ENCODE assay signal across 20 cellular contexts in the genomic region with DNA sequence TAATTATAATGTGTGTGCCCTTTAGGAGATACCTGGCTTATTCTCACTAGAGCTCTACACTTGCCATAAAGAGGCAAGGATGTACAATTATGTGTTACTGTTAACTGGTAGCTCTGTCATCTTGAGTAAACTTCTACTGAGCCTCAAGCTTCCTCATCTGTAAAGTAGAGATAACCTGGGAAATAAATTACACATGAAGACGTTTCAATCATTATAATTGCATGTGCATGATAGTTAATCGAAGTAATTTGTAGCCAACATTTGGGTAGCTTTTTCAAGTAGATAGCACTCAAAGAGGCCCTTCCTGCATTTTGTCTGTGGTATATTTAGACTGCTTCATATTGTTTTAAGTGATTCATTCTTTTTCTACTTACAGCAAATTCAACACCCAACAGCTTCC. TPM values are rescaled to one million over a fixed set of nuclear protein-coding genes. Genes with fewer than 3 reads are reported as not detected.
DNase-seq lines count a peak whose midpoint lies in the region; ATAC-seq, FAIRE-seq and TF ChIP-seq lines count a peak whose summit lies in the region.
"Had no signal": no experiment of that assay in that cellular context is flagged by ENCODE, and none has a peak within 500 bp of the region (broad histone marks: within the 10 kb centered on the region; RNA-seq: fewer than 3 reads in every experiment).

No MANE protein-coding gene starts in this region.

- H3K27ac Mint-ChIP-seq in endodermal cell: peak overlapping the region; percentile 85

- H3K36me3 ChIP-seq in HepG2 (replicated peaks in 1 of 2; ENCODE audit: control insufficient read depth in 1 of 2, insufficient read depth in 2 of 2, low read length in 2 of 2): peaks cover 5 to 46% of the 10 kb centered on the region in 2 experiments; a peak in 4 of 5 replicates
- H3K36me3 ChIP-seq in right lobe of liver: peaks cover 7 to 56% (median 25%) of the 10 kb centered on the region in 4 donors
- H3K36me3 ChIP-seq in PC-3 (ENCODE audit: low read depth, low read length): peaks cover 58% of the 10 kb centered on the region
- H3K36me3 ChIP-seq in endodermal cell (ENCODE audit: control insufficient read depth, insufficient read depth, low read length): peaks cover 61% of the 10 kb centered on the region
- peaks cover 44% of the 10 kb centered on the region for H3K36me3 ChIP-seq in effector memory CD4-positive, alpha-beta T cell (ENCODE audit: control insufficient read depth, insufficient read depth, low read length)

- CTCF ChIA-PET in HepG2 (lab: Yijun Ruan, JAX; ENCODE audit: low intra/inter-chr PET ratio, low total read pairs): no interaction called here
- CTCF ChIA-PET in PC-3 (lab: Charles Lee): no interaction called here

- H3K27me3 Mint-ChIP-seq in endodermal cell (ENCODE audit: insufficient read depth): no peaks in the 10 kb centered on the region
- H3K27me3 Mint-ChIP-seq: effector memory CD8-positive, alpha-beta T cell had no signal

- H3K4me1 Mint-ChIP-seq in endodermal cell: peaks cover 16% of the 10 kb centered on the region

- intact Hi-C loops in HepG2 (cut with micrococcal nuclease; ENCODE audit: unreplicated experiment) (no loop called here), right lobe of liver (cut with DNase I) (no loop called here), PC-3 (cut with micrococcal nuclease) (loop anchor here (5.0 kb wide), 1 partner anchor 87 kb away; no protein-coding TSS in a partner anchor)

- FAIRE-seq in HepG2 (lab: Jason Lieb, UNC) (no peak), D721Med (lab: Jason Lieb, UNC) (no peak)
- FAIRE-seq: G401.6, H54 had no signal

- in situ Hi-C loops in HepG2 (cut with HindIII; ENCODE audit: extremely low pct_ligation_motif_present, low pct_unique_long_range_greater_than_20kb): no loop called here

- H3K4me1 ChIP-seq in HepG2 (ENCODE audit: insufficient read depth, low read length) (peaks cover 73% of the 10 kb centered on the region), right lobe of liver (peaks cover 0 to 19% (median 3%) of the 10 kb centered on the region in 4 donors), PC-3 (ENCODE audit: insufficient read depth, low read length) (peaks cover 42% of the 10 kb centered on the region), endodermal cell (ENCODE audit: control insufficient read depth, insufficient read depth, low read length) (peaks cover 9% of the 10 kb centered on the region)
- H3K4me1 ChIP-seq in effector memory CD4-positive, alpha-beta T cell (ENCODE audit: control insufficient read depth, insufficient read depth, low read length, poor library complexity, severe bottlenecking): peaks cover 10% of the 10 kb centered on the region

- H3K9ac ChIP-seq in HepG2 (ENCODE audit: insufficient read depth, low read depth, low read length) (peak overlapping the region; percentile 20; the same call in 1 of the 2 replicates), PC-3 (ENCODE audit: low read length) (no peak overlapping the region), endodermal cell (ENCODE audit: extremely low read depth, low read length, poor library complexity, severe bottlenecking) (no peak overlapping the region)

- H3K4me3 ChIP-seq in HepG2 (replicated peaks in 1 of 3; ENCODE audit: insufficient read depth in 1 of 3, low read depth in 2 of 3, low read length in 3 of 3) (peak overlapping the region in 1 of 3 experiments; percentile 98; a peak in 1 of 6 replicates), right lobe of liver (no peak overlapping the region), PC-3 (ENCODE audit: low read length) (peak overlapping the region; percentile 99), endodermal cell (ENCODE audit: low read length) (peak overlapping the region; percentile 88)
- no peak overlapping the region for H3K4me3 ChIP-seq in effector memory CD4-positive, alpha-beta T cell (ENCODE audit: insufficient read depth, low read depth, low read length, poor library complexity, severe bottlenecking)

- H3K4me2 ChIP-seq in HepG2 (ENCODE audit: low read depth, low read length): peak overlapping the region; percentile 78
- H3K4me2 ChIP-seq in PC-3 (ENCODE audit: low read length): peak overlapping the region; percentile 90

- H3K9me3 ChIP-seq in HepG2 (ENCODE audit: low read length) (no peaks in the 10 kb centered on the region), right lobe of liver (no peaks in the 10 kb centered on the region), PC-3 (ENCODE audit: low read length) (no peaks in the 10 kb centered on the region), endodermal cell (ENCODE audit: control insufficient read depth, low read length) (no peaks in the 10 kb centered on the region)
- H3K9me3 ChIP-seq in effector memory CD4-positive, alpha-beta T cell (ENCODE audit: control insufficient read depth, low read length): no peaks in the 10 kb centered on the region

- TF ChIP-seq RAD21 in HepG2 (CRISPR knock-in tag; IDR thresholded peaks at IDR 0.05): no peak

- WGBS in HepG2 (ENCODE audit: low lambda C conversion rate): 86% methylated on average over 2 of the region's 2 CpGs
- 91% methylated on average over 2 of the region's 2 CpGs for WGBS in right lobe of liver (ENCODE audit: insufficient coverage, low coverage, low lambda C conversion rate, missing lambda C conversion rate)
- 97 to 100% methylated on average over 2 of the region's 2 CpGs for WGBS in endodermal cell (ENCODE audit: insufficient coverage in 1 of 2, insufficient read length in 1 of 2), 2 experiments

- H2AFZ ChIP-seq in HepG2 (ENCODE audit: low read length): no peak overlapping the region
- no peak overlapping the region for H2AFZ ChIP-seq in PC-3 (ENCODE audit: low read length)

- peaks cover 61% of the 10 kb centered on the region for H3K36me3 Mint-ChIP-seq in endodermal cell (ENCODE audit: low read depth)

- TF ChIP-seq CTCF in HepG2 (CRISPR knock-in tag; IDR thresholded peaks at IDR 0.05) (no peak), right lobe of liver (IDR thresholded peaks at IDR 0.05) (no peak), PC-3 (conservative IDR thresholded peaks at IDR 0.05; ENCODE audit: low read depth, low read length) (no peak), endodermal cell (conservative IDR thresholded peaks at IDR 0.05) (no peak), D721Med (IDR thresholded peaks at IDR 0.05; ENCODE audit: insufficient read depth, missing control alignments) (no peak)

- TF ChIP-seq POLR2A in HepG2 (IDR thresholded peaks at IDR 0.05; ENCODE audit: insufficient read depth in 1 of 2, low read depth in 2 of 2, low read length in 2 of 2) (no peak), right lobe of liver (IDR thresholded peaks at IDR 0.05) (no peak)

- no peak for ATAC-seq in HepG2
- ATAC-seq in right lobe of liver: no peak
- ATAC-seq in PC-3: no peak
- ATAC-seq: effector memory CD8-positive, alpha-beta T cell; right cardiac atrium had no signal

- TF ChIP-seq EP300 in HepG2 (IDR thresholded peaks at IDR 0.05; ENCODE audit: low read depth in 2 of 2, low read length in 2 of 2): no peak
- TF ChIP-seq EP300 in HepG2 (CRISPR knock-in tag; IDR thresholded peaks at IDR 0.05; ENCODE audit: borderline replicate concordance): no peak

- H4K20me1 ChIP-seq in HepG2 (ENCODE audit: insufficient read depth, low read length) (no peaks in the 10 kb centered on the region; the same call in none of the 2 replicates), PC-3 (ENCODE audit: low read length) (peaks cover 31% of the 10 kb centered on the region)

- BruUV-seq in HepG2 (replicated peaks; lab: Mats Ljungman, UMichigan) (no TSS peak), PC-3 (replicated peaks; lab: Mats Ljungman, UMichigan) (no TSS peak)

- POLR2A ChIA-PET in HepG2 (lab: Yijun Ruan, JAX): interaction anchor here (1.6 to 2.7 kb wide), 3 partner anchors 9 to 24 kb away, joined by 6 to 21 read pairs (median 8); a partner anchor contains a TSS
- POLR2A ChIA-PET in PC-3 (lab: Charles Lee; ENCODE audit: unreplicated experiment): no interaction called here

- H3K79me2 ChIP-seq in HepG2 (ENCODE audit: insufficient read depth, low read length) (peaks cover 64% of the 10 kb centered on the region), PC-3 (ENCODE audit: low read length) (peaks cover 80% of the 10 kb centered on the region)

- no peaks in the 10 kb centered on the region for H3K9me3 Mint-ChIP-seq in endodermal cell
- H3K9me3 Mint-ChIP-seq: effector memory CD8-positive, alpha-beta T cell had no signal

- H3K27ac ChIP-seq in HepG2 (ENCODE audit: extremely low read length, insufficient read depth, low read length) (no peak overlapping the region), right lobe of liver (no peak overlapping the region), PC-3 (ENCODE audit: low read length) (no peak overlapping the region), endodermal cell (ENCODE audit: low read depth, low read length) (no peak overlapping the region)
- no peak overlapping the region for H3K27ac ChIP-seq in effector memory CD4-positive, alpha-beta T cell (ENCODE audit: insufficient read depth, low read length, poor library complexity, severe bottlenecking)

- DNase-seq in HepG2 (ENCODE audit: low spot score): no peak
- DNase-seq in right lobe of liver: no peak
- DNase-seq in PC-3: no peak
- DNase-seq in endodermal cell: no peak
- DNase-seq in NCI-H1436 treated with DMSO at 0.1 percent for 48 hours (lab: John Stamatoyannopoulos, UW): no peak
- no peak for DNase-seq in D721Med (ENCODE audit: insufficient read length, low spot score)
- no peak for DNase-seq in kidney glomerular epithelial cell (lab: John Stamatoyannopoulos, UW)
- DNase-seq in effector memory CD4-positive, alpha-beta T cell: no peak
- DNase-seq: effector memory CD8-positive, alpha-beta T cell; foreskin melanocyte; islet precursor cell; NCI-H1048; NCI-H2227 treated with DMSO at 0.1 percent for 48 hours; right cardiac atrium; RPMI8226; stimulated activated CD4-positive, alpha-beta T cell treated with anti-CD3 and anti-CD28 coated beads, Interleukin-4, amount 100 ng/mL, for 24 hours; stimulated activated naive CD4-positive, alpha-beta T cell treated with Interleukin-2 at 50 U/mL for 16 hours; T1000 had no signal

- H3K4me3 Mint-ChIP-seq in endodermal cell: peak overlapping the region; percentile 81
- H3K4me3 Mint-ChIP-seq: effector memory CD8-positive, alpha-beta T cell had no signal

- no peaks in the 10 kb centered on the region for H3K9me2 ChIP-seq in PC-3 (replicated peaks; ENCODE audit: low read length)

- H3F3A ChIP-seq in PC-3 (ENCODE audit: low read length, unreplicated experiment): no peaks in the 10 kb centered on the region

- H3K27me3 ChIP-seq in HepG2 (ENCODE audit: control insufficient read depth in 1 of 2, insufficient read depth in 2 of 2, low read length in 2 of 2) (no peaks in the 10 kb centered on the region; a peak in 1 of 5 replicates), right lobe of liver (no peaks in the 10 kb centered on the region), PC-3 (ENCODE audit: low read length) (no peaks in the 10 kb centered on the region), endodermal cell (ENCODE audit: control insufficient read depth, insufficient read depth, low read length, poor library complexity, severe bottlenecking) (no peaks in the 10 kb centered on the region)
- no peaks in the 10 kb centered on the region for H3K27me3 ChIP-seq in effector memory CD4-positive, alpha-beta T cell (replicated peaks; ENCODE audit: control insufficient read depth, insufficient read depth, low read length, poor library complexity, severe bottlenecking)

RNA-seq across cellular contexts. Expression of a gene that starts 2.4 kb away (rescaled TPM):
- total RNA-seq in HepG2 (2016; rRNA removed; fragmentation: Illumina TruSeq; extraction: Trizol) (292 and 425 TPM in 2 replicates), right lobe of liver (10 to 100 TPM; 24.5 to 88.7 (median 45.6) TPM), PC-3 (2014; rRNA removed) (316 and 338 TPM in 2 replicates), endodermal cell (100 to 1,000 TPM; 225 to 230 TPM)
- total RNA-seq in HepG2 (2016; cell fraction: cytosol; rRNA removed; fragmentation: Illumina TruSeq; extraction: Trizol; ENCODE audit: low read depth): 46.3 and 52.8 TPM in 2 replicates
- total RNA-seq in HepG2 (2016; cell fraction: insoluble cytoplasmic fraction; rRNA removed; fragmentation: Illumina TruSeq; extraction: Trizol): 297 and 437 TPM in 2 replicates
- 96.3 and 109 TPM in 2 replicates for total RNA-seq in HepG2 (2016; cell fraction: membrane; rRNA removed; fragmentation: Illumina TruSeq; extraction: Trizol)
- 167 and 182 TPM in 2 replicates for total RNA-seq in HepG2 (2016; cell fraction: nucleus; rRNA removed; fragmentation: Illumina TruSeq; extraction: Trizol)
- polyA plus RNA-seq in HepG2 (2011; rRNA removed): 135 and 219 TPM in 2 replicates
- polyA plus RNA-seq in HepG2 (2011; cell fraction: cytosol; rRNA removed): 87.9 and 139 TPM in 2 replicates
- polyA plus RNA-seq in HepG2 (2011; cell fraction: nucleus; rRNA removed): 80.9 and 81.9 TPM in 2 replicates
- polyA plus RNA-seq in HepG2 (2012): 147 and 167 TPM in 2 replicates
- polyA plus RNA-seq in HepG2 (2016; cell fraction: cytosol; fragmentation: Illumina TruSeq; extraction: Trizol; ENCODE audit: low read depth): 29.1 and 31.6 TPM in 2 replicates
- polyA plus RNA-seq in HepG2 (2016; cell fraction: insoluble cytoplasmic fraction; fragmentation: Illumina TruSeq; extraction: Trizol; ENCODE audit: low read depth): 455 and 526 TPM in 2 replicates
- 69.4 and 72.1 TPM in 2 replicates for polyA plus RNA-seq in HepG2 (2016; cell fraction: membrane; fragmentation: Illumina TruSeq; extraction: Trizol; ENCODE audit: low read depth)
- polyA plus RNA-seq in HepG2 (2016; cell fraction: nucleus; fragmentation: Illumina TruSeq; extraction: Trizol; ENCODE audit: insufficient read depth, low read depth): 371 TPM in 2 replicates
- 62.3 and 243 TPM in 2 replicates for polyA minus RNA-seq in HepG2 (2011; rRNA and poly(A)+ RNA removed; ENCODE audit: low replicate concordance)
- 72.5 and 82.6 TPM in 2 replicates for polyA minus RNA-seq in HepG2 (2011; cell fraction: cytosol; rRNA and poly(A)+ RNA removed)
- polyA minus RNA-seq in HepG2 (2011; cell fraction: nucleus; rRNA and poly(A)+ RNA removed): 101 and 127 TPM in 2 replicates
- 251 TPM for polyA plus RNA-seq in endodermal cell (2013, experiment 1 of 2)
- 217 TPM for polyA plus RNA-seq in endodermal cell (2013, experiment 2 of 2)

RNA-seq across cellular contexts. Expression of a gene that starts 2.7 kb away (rescaled TPM):
- total RNA-seq in HepG2 (2016; rRNA removed; fragmentation: Illumina TruSeq; extraction: Trizol): 124 and 175 TPM in 2 replicates
- 25.3 and 32.9 TPM in 2 replicates for total RNA-seq in HepG2 (2016; cell fraction: cytosol; rRNA removed; fragmentation: Illumina TruSeq; extraction: Trizol; ENCODE audit: low read depth)
- 124 and 200 TPM in 2 replicates for total RNA-seq in HepG2 (2016; cell fraction: insoluble cytoplasmic fraction; rRNA removed; fragmentation: Illumina TruSeq; extraction: Trizol)
- 65.6 and 67.9 TPM in 2 replicates for total RNA-seq in HepG2 (2016; cell fraction: membrane; rRNA removed; fragmentation: Illumina TruSeq; extraction: Trizol)
- total RNA-seq in HepG2 (2016; cell fraction: nucleus; rRNA removed; fragmentation: Illumina TruSeq; extraction: Trizol): 54.9 and 62.4 TPM in 2 replicates
- 85.5 and 85.8 TPM in 2 replicates for polyA plus RNA-seq in HepG2 (2011; rRNA removed)
- polyA plus RNA-seq in HepG2 (2011; cell fraction: cytosol; rRNA removed): 97.1 and 104 TPM in 2 replicates
- 23.5 and 32.4 TPM in 2 replicates for polyA plus RNA-seq in HepG2 (2011; cell fraction: nucleus; rRNA removed)
- polyA plus RNA-seq in HepG2 (2012): 63.4 and 77.8 TPM in 2 replicates
- polyA plus RNA-seq in HepG2 (2016; cell fraction: cytosol; fragmentation: Illumina TruSeq; extraction: Trizol; ENCODE audit: low read depth): 24.3 and 28.7 TPM in 2 replicates
- 138 and 145 TPM in 2 replicates for polyA plus RNA-seq in HepG2 (2016; cell fraction: insoluble cytoplasmic fraction; fragmentation: Illumina TruSeq; extraction: Trizol; ENCODE audit: low read depth)
- 40.5 and 43.9 TPM in 2 replicates for polyA plus RNA-seq in HepG2 (2016; cell fraction: membrane; fragmentation: Illumina TruSeq; extraction: Trizol; ENCODE audit: low read depth)
- 58.7 and 60.7 TPM in 2 replicates for polyA plus RNA-seq in HepG2 (2016; cell fraction: nucleus; fragmentation: Illumina TruSeq; extraction: Trizol; ENCODE audit: insufficient read depth, low read depth)
- polyA minus RNA-seq in HepG2 (2011; rRNA and poly(A)+ RNA removed; ENCODE audit: low replicate concordance): 48.6 and 65.8 TPM in 2 replicates
- 59.8 and 64.2 TPM in 2 replicates for polyA minus RNA-seq in HepG2 (2011; cell fraction: cytosol; rRNA and poly(A)+ RNA removed)
- polyA minus RNA-seq in HepG2 (2011; cell fraction: nucleus; rRNA and poly(A)+ RNA removed): 40.7 and 55.8 TPM in 2 replicates
- total RNA-seq in right lobe of liver: 10 to 100 TPM in 3 of 6 experiments, 1 to 10 TPM in 3; 5.3 to 32.2 (median 9.7) TPM
- total RNA-seq in PC-3 (2014; rRNA removed): 54.0 and 66.3 TPM in 2 replicates
- total RNA-seq in endodermal cell: 10 to 100 TPM; 29.9 to 34.6 TPM
- polyA plus RNA-seq in endodermal cell (2013, experiment 1 of 2): 40.4 TPM
- polyA plus RNA-seq in endodermal cell (2013, experiment 2 of 2): 30.2 TPM

RNA-seq across cellular contexts. Expression of a gene that starts 10.1 kb away (rescaled TPM):
- 22.4 and 54.4 TPM in 2 replicates for total RNA-seq in HepG2 (2016; rRNA removed; fragmentation: Illumina TruSeq; extraction: Trizol)
- 12.4 and 13.6 TPM in 2 replicates for total RNA-seq in HepG2 (2016; cell fraction: cytosol; rRNA removed; fragmentation: Illumina TruSeq; extraction: Trizol; ENCODE audit: low read depth)
- total RNA-seq in HepG2 (2016; cell fraction: insoluble cytoplasmic fraction; rRNA removed; fragmentation: Illumina TruSeq; extraction: Trizol): 20.6 and 54.0 TPM in 2 replicates
- 25.2 and 28.6 TPM in 2 replicates for total RNA-seq in HepG2 (2016; cell fraction: membrane; rRNA removed; fragmentation: Illumina TruSeq; extraction: Trizol)
- total RNA-seq in HepG2 (2016; cell fraction: nucleus; rRNA removed; fragmentation: Illumina TruSeq; extraction: Trizol): 45.2 and 49.4 TPM in 2 replicates
- polyA plus RNA-seq in HepG2 (2011; rRNA removed): 48.0 and 48.9 TPM in 2 replicates
- 37.0 and 44.8 TPM in 2 replicates for polyA plus RNA-seq in HepG2 (2011; cell fraction: cytosol; rRNA removed)
- 132 and 139 TPM in 2 replicates for polyA plus RNA-seq in HepG2 (2011; cell fraction: nucleus; rRNA removed)
- 47.6 and 52.3 TPM in 2 replicates for polyA plus RNA-seq in HepG2 (2012)
- 10.5 and 10.7 TPM in 2 replicates for polyA plus RNA-seq in HepG2 (2016; cell fraction: cytosol; fragmentation: Illumina TruSeq; extraction: Trizol; ENCODE audit: low read depth)
- polyA plus RNA-seq in HepG2 (2016; cell fraction: insoluble cytoplasmic fraction; fragmentation: Illumina TruSeq; extraction: Trizol; ENCODE audit: low read depth): 15.4 and 19.0 TPM in 2 replicates
- 16.9 and 18.1 TPM in 2 replicates for polyA plus RNA-seq in HepG2 (2016; cell fraction: membrane; fragmentation: Illumina TruSeq; extraction: Trizol; ENCODE audit: low read depth)
- 77.0 and 78.6 TPM in 2 replicates for polyA plus RNA-seq in HepG2 (2016; cell fraction: nucleus; fragmentation: Illumina TruSeq; extraction: Trizol; ENCODE audit: insufficient read depth, low read depth)
- 55.3 and 78.5 TPM in 2 replicates for polyA minus RNA-seq in HepG2 (2011; rRNA and poly(A)+ RNA removed; ENCODE audit: low replicate concordance)
- 28.3 and 29.1 TPM in 2 replicates for polyA minus RNA-seq in HepG2 (2011; cell fraction: cytosol; rRNA and poly(A)+ RNA removed)
- polyA minus RNA-seq in HepG2 (2011; cell fraction: nucleus; rRNA and poly(A)+ RNA removed): 40.4 and 52.2 TPM in 2 replicates
- total RNA-seq in right lobe of liver: 10 to 100 TPM; 76.9 to 92.4 (median 86.5) TPM
- total RNA-seq in PC-3 (2014; rRNA removed): 57.4 and 65.6 TPM in 2 replicates
- 100 to 1,000 TPM; 122 to 133 TPM for total RNA-seq in endodermal cell
- 83.7 TPM for polyA plus RNA-seq in endodermal cell (2013, experiment 1 of 2)
- polyA plus RNA-seq in endodermal cell (2013, experiment 2 of 2): 73.2 TPM

RNA-seq across cellular contexts. Expression of a gene that starts 38.8 kb away (rescaled TPM):
- total RNA-seq in HepG2 (2016; rRNA removed; fragmentation: Illumina TruSeq; extraction: Trizol) (0.44 TPM in 1 of 2 replicates, not detected in the other), right lobe of liver (1 to 10 TPM in 1 of 6 experiments, under 1 TPM in 4, not detected in 1; 0.12 to 1.6 (median 0.20) TPM), PC-3 (2014; rRNA removed) (0.75 and 1.3 TPM in 2 replicates), endodermal cell (under 1 TPM; 0.46 TPM)
- 0.18 TPM in 1 of 2 replicates, not detected in the other for total RNA-seq in HepG2 (2016; cell fraction: cytosol; rRNA removed; fragmentation: Illumina TruSeq; extraction: Trizol; ENCODE audit: low read depth)
- 0.37 and 0.84 TPM in 2 replicates for total RNA-seq in HepG2 (2016; cell fraction: insoluble cytoplasmic fraction; rRNA removed; fragmentation: Illumina TruSeq; extraction: Trizol)
- 0.09 TPM in 1 of 2 replicates, not detected in the other for total RNA-seq in HepG2 (2016; cell fraction: membrane; rRNA removed; fragmentation: Illumina TruSeq; extraction: Trizol)
- total RNA-seq in HepG2 (2016; cell fraction: nucleus; rRNA removed; fragmentation: Illumina TruSeq; extraction: Trizol): 0.50 and 1.5 TPM in 2 replicates
- polyA plus RNA-seq in HepG2 (2011; rRNA removed): 0.71 and 1.1 TPM in 2 replicates
- 0.09 and 0.36 TPM in 2 replicates for polyA plus RNA-seq in HepG2 (2011; cell fraction: cytosol; rRNA removed)
- 2.6 and 2.9 TPM in 2 replicates for polyA plus RNA-seq in HepG2 (2011; cell fraction: nucleus; rRNA removed)
- 0.98 and 1.5 TPM in 2 replicates for polyA plus RNA-seq in HepG2 (2012)
- 0.05 and 0.24 TPM in 2 replicates for polyA plus RNA-seq in HepG2 (2016; cell fraction: cytosol; fragmentation: Illumina TruSeq; extraction: Trizol; ENCODE audit: low read depth)
- polyA plus RNA-seq in HepG2 (2016; cell fraction: insoluble cytoplasmic fraction; fragmentation: Illumina TruSeq; extraction: Trizol; ENCODE audit: low read depth): not detected in 2 replicates
- polyA plus RNA-seq in HepG2 (2016; cell fraction: membrane; fragmentation: Illumina TruSeq; extraction: Trizol; ENCODE audit: low read depth): 0.12 TPM in 1 of 2 replicates, not detected in the other
- 1.6 and 1.9 TPM in 2 replicates for polyA plus RNA-seq in HepG2 (2016; cell fraction: nucleus; fragmentation: Illumina TruSeq; extraction: Trizol; ENCODE audit: insufficient read depth, low read depth)
- polyA minus RNA-seq in HepG2 (2011; rRNA and poly(A)+ RNA removed; ENCODE audit: low replicate concordance): 0.09 and 0.10 TPM in 2 replicates
- not detected in 2 replicates for polyA minus RNA-seq in HepG2 (2011; cell fraction: cytosol; rRNA and poly(A)+ RNA removed)
- 0.52 and 1.5 TPM in 2 replicates for polyA minus RNA-seq in HepG2 (2011; cell fraction: nucleus; rRNA and poly(A)+ RNA removed)
- polyA plus RNA-seq in endodermal cell (2013, experiment 1 of 2): 0.36 TPM
- polyA plus RNA-seq in endodermal cell (2013, experiment 2 of 2): 1.5 TPM

RNA-seq across cellular contexts. Expression of a gene that starts 52.3 kb away (rescaled TPM):
- 572 and 599 TPM in 2 replicates for total RNA-seq in HepG2 (2016; rRNA removed; fragmentation: Illumina TruSeq; extraction: Trizol)
- 170 and 177 TPM in 2 replicates for total RNA-seq in HepG2 (2016; cell fraction: cytosol; rRNA removed; fragmentation: Illumina TruSeq; extraction: Trizol; ENCODE audit: low read depth)
- 576 and 629 TPM in 2 replicates for total RNA-seq in HepG2 (2016; cell fraction: insoluble cytoplasmic fraction; rRNA removed; fragmentation: Illumina TruSeq; extraction: Trizol)
- 222 TPM in 2 replicates for total RNA-seq in HepG2 (2016; cell fraction: membrane; rRNA removed; fragmentation: Illumina TruSeq; extraction: Trizol)
- total RNA-seq in HepG2 (2016; cell fraction: nucleus; rRNA removed; fragmentation: Illumina TruSeq; extraction: Trizol): 198 and 219 TPM in 2 replicates
- 330 and 333 TPM in 2 replicates for polyA plus RNA-seq in HepG2 (2011; rRNA removed)
- 318 and 570 TPM in 2 replicates for polyA plus RNA-seq in HepG2 (2011; cell fraction: cytosol; rRNA removed)
- 143 and 151 TPM in 2 replicates for polyA plus RNA-seq in HepG2 (2011; cell fraction: nucleus; rRNA removed)
- polyA plus RNA-seq in HepG2 (2012): 315 and 361 TPM in 2 replicates
- 167 and 168 TPM in 2 replicates for polyA plus RNA-seq in HepG2 (2016; cell fraction: cytosol; fragmentation: Illumina TruSeq; extraction: Trizol; ENCODE audit: low read depth)
- 522 and 567 TPM in 2 replicates for polyA plus RNA-seq in HepG2 (2016; cell fraction: insoluble cytoplasmic fraction; fragmentation: Illumina TruSeq; extraction: Trizol; ENCODE audit: low read depth)
- 181 and 189 TPM in 2 replicates for polyA plus RNA-seq in HepG2 (2016; cell fraction: membrane; fragmentation: Illumina TruSeq; extraction: Trizol; ENCODE audit: low read depth)
- 254 and 280 TPM in 2 replicates for polyA plus RNA-seq in HepG2 (2016; cell fraction: nucleus; fragmentation: Illumina TruSeq; extraction: Trizol; ENCODE audit: insufficient read depth, low read depth)
- 124 and 252 TPM in 2 replicates for polyA minus RNA-seq in HepG2 (2011; rRNA and poly(A)+ RNA removed; ENCODE audit: low replicate concordance)
- 128 and 156 TPM in 2 replicates for polyA minus RNA-seq in HepG2 (2011; cell fraction: cytosol; rRNA and poly(A)+ RNA removed)
- 40.2 and 48.9 TPM in 2 replicates for polyA minus RNA-seq in HepG2 (2011; cell fraction: nucleus; rRNA and poly(A)+ RNA removed)
- 100 to 1,000 TPM; 148 to 277 (median 174) TPM for total RNA-seq in right lobe of liver
- 499 and 578 TPM in 2 replicates for total RNA-seq in PC-3 (2014; rRNA removed)
- total RNA-seq in endodermal cell: 10 to 100 TPM; 44.7 to 88.8 TPM
- polyA plus RNA-seq in endodermal cell (2013, experiment 1 of 2): 247 TPM
- 233 TPM for polyA plus RNA-seq in endodermal cell (2013, experiment 2 of 2)

Comparison
In these comparisons a context has a peak if more than half of its experiments do, and no peak if none do; other contexts are left out.
1. H3K4me3 ChIP-seq: peak in PC-3 (single experiment) and endodermal cell (single experiment); none in right lobe of liver (0 of 3) and effector memory CD4-positive, alpha-beta T cell (single experiment).